ENCODE assay signal across 8 cellular contexts in genomic region chr4:165215034-165215751, GRCh38.
DNase-seq lines count a peak whose midpoint lies in the region; ATAC-seq and TF ChIP-seq lines count a peak whose summit lies in the region.
"Not testable (repeated sequence)": the region's sequence is repeated elsewhere in the genome, so short reads cannot be mapped to it uniquely, and the experiment has no call there.

No MANE protein-coding gene starts in this region.

- peak overlapping the region in 3 of 11 experiments; percentile 41 to 61 (median 55); a peak in 4 of 22 replicates for H3K9ac ChIP-seq in BLaER1 treated with 17β-estradiol and CSF1 and Interleukin-3, amounts not matched to agents 10 nM and 100 nM

- peak overlapping the region in 10 of 11 experiments; percentile 38 to 66 (median 59); a peak in 18 of 22 replicates for H3K27ac ChIP-seq in BLaER1 treated with 17β-estradiol and CSF1 and Interleukin-3, amounts not matched to agents 10 nM and 100 nM

- not testable (repeated sequence) for H3K9me3 ChIP-seq in BLaER1 treated with 17β-estradiol and CSF1 and Interleukin-3, amounts not matched to agents 10 nM and 100 nM (replicated peaks in 1 of 11)

- H4K20me1 ChIP-seq in BLaER1 treated with 17β-estradiol and CSF1 and Interleukin-3, amounts not matched to agents 10 nM and 100 nM, result peaks cover 17 to 64% (median 47%) of the 10 kb centered on the region in 11 experiments; a peak in 18 of 22 replicates

- ATAC-seq in GM19043 (IDR thresholded peaks at IDR 0.05; ENCODE audit: low read depth, unreplicated experiment), result peak; percentile 45
- ATAC-seq in HG02678 (IDR thresholded peaks at IDR 0.05; ENCODE audit: unreplicated experiment), result peak; percentile 48
- ATAC-seq in HG03521 (IDR thresholded peaks at IDR 0.05; ENCODE audit: unreplicated experiment), result peak; percentile 60

- H3K27me3 Mint-ChIP-seq in T-helper 1 cell treated with Interleukin-12 subunit alpha and Interleukin-12 subunit beta and Interleukin-4 antibody, amounts not matched to agents 30 μg/mL and 1 μg/mL, for 36 hours (ENCODE audit: low read depth); activated naive CD8-positive, alpha-beta T cell: not testable (repeated sequence)

- H3K4me3 ChIP-seq in BLaER1 treated with 17β-estradiol and CSF1 and Interleukin-3, amounts not matched to agents 10 nM and 100 nM; fibroblast of mammary gland (ENCODE audit: control insufficient read depth, low read depth, low read length); retinal pigment epithelial cell (ENCODE audit: low read length): not testable (repeated sequence)

- peak overlapping the region; percentile 56 to 92 (median 77) for H3K4me2 ChIP-seq in BLaER1 treated with 17β-estradiol and CSF1 and Interleukin-3, amounts not matched to agents 10 nM and 100 nM

- H3K27me3 ChIP-seq in BLaER1 treated with 17β-estradiol and CSF1 and Interleukin-3, amounts not matched to agents 10 nM and 100 nM, result not testable (repeated sequence)

- H3K36me3 Mint-ChIP-seq in T-helper 1 cell treated with Interleukin-12 subunit alpha and Interleukin-12 subunit beta and Interleukin-4 antibody, amounts not matched to agents 30 μg/mL and 1 μg/mL, for 36 hours (ENCODE audit: low read depth), result peaks cover 19% of the 10 kb centered on the region
- peaks cover 12% of the 10 kb centered on the region for H3K36me3 Mint-ChIP-seq in activated naive CD8-positive, alpha-beta T cell

- peak overlapping the region; percentile 64 for H3K4me3 Mint-ChIP-seq in T-helper 1 cell treated with Interleukin-12 subunit alpha and Interleukin-12 subunit beta and Interleukin-4 antibody, amounts not matched to agents 30 μg/mL and 1 μg/mL, for 36 hours
- peak overlapping the region; percentile 71 for H3K4me3 Mint-ChIP-seq in activated naive CD8-positive, alpha-beta T cell

- peak overlapping the region; percentile 92 for H3K27ac Mint-ChIP-seq in T-helper 1 cell treated with Interleukin-12 subunit alpha and Interleukin-12 subunit beta and Interleukin-4 antibody, amounts not matched to agents 30 μg/mL and 1 μg/mL, for 36 hours
- H3K27ac Mint-ChIP-seq in activated naive CD8-positive, alpha-beta T cell, result peak overlapping the region; percentile 93

- peaks cover 69% of the 10 kb centered on the region for H3K4me1 Mint-ChIP-seq in T-helper 1 cell treated with Interleukin-12 subunit alpha and Interleukin-12 subunit beta and Interleukin-4 antibody, amounts not matched to agents 30 μg/mL and 1 μg/mL, for 36 hours (ENCODE audit: low read depth)
- H3K4me1 Mint-ChIP-seq in activated naive CD8-positive, alpha-beta T cell (ENCODE audit: low read depth), result peaks cover 86% of the 10 kb centered on the region

- peaks cover 67 to 92% (median 79%) of the 10 kb centered on the region in 10 experiments for H3K4me1 ChIP-seq in BLaER1 treated with 17β-estradiol and CSF1 and Interleukin-3, amounts not matched to agents 10 nM and 100 nM

- peak; percentile 93 for DNase-seq in fibroblast of mammary gland (ENCODE audit: low read depth)
- DNase-seq in retinal pigment epithelial cell (ENCODE audit: low read depth), result peak; percentile 46

- TF ChIP-seq CTCF in fibroblast of mammary gland (conservative IDR thresholded peaks at IDR 0.05; ENCODE audit: control insufficient read depth, insufficient read depth, low read depth, low read length); retinal pigment epithelial cell (conservative IDR thresholded peaks at IDR 0.05; ENCODE audit: low read depth, low read length): not testable (repeated sequence)

- H3K36me3 ChIP-seq in BLaER1 treated with 17β-estradiol and CSF1 and Interleukin-3, amounts not matched to agents 10 nM and 100 nM, result peaks cover 5 to 40% (median 17%) of the 10 kb centered on the region in 11 experiments; a peak in 21 of 22 replicates

- not testable (repeated sequence) for H3K9me3 Mint-ChIP-seq in T-helper 1 cell treated with Interleukin-12 subunit alpha and Interleukin-12 subunit beta and Interleukin-4 antibody, amounts not matched to agents 30 μg/mL and 1 μg/mL, for 36 hours; activated naive CD8-positive, alpha-beta T cell (ENCODE audit: low read depth)
